ENCODE assay signal across 21 cellular contexts in the genomic region with DNA sequence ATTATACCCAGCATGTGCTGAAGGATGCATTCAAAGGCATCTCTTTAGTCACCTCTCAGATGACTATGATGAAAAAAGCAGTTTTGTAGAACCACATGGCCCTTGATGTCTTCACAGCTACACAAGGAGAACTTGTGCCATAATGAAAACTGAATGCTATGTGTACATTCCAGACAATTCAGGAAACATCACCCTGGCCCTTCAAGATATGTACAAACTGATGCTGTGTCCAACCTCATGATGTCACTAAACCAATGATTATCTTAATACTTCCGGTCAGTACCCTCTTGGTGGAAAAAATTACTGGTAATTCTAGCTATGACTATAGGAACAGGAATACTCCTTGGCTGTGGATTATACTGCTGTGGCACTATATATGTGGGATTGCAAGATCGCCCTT. TPM values are rescaled to one million over a fixed set of nuclear protein-coding genes. Genes with fewer than 3 reads are reported as not detected.
DNase-seq lines count a peak whose midpoint lies in the region; ATAC-seq, FAIRE-seq and TF ChIP-seq lines count a peak whose summit lies in the region.
"Had no signal": no experiment of that assay in that cellular context is flagged by ENCODE, and none has a peak within 500 bp of the region (broad histone marks: within the 10 kb centered on the region; RNA-seq: fewer than 3 reads in every experiment).

No MANE protein-coding gene starts in this region.

- H3K23ac ChIP-seq in IMR-90 (ENCODE audit: low read depth, low read length), result no peak overlapping the region

- no peak overlapping the region for H2BK20ac ChIP-seq in IMR-90 (ENCODE audit: low read depth, low read length)

- CTCF ChIA-PET in IMR-90 (lab: Yijun Ruan, JAX), result interaction anchor here (0.6 kb wide), 1 partner anchor 62 kb away, joined by 3 read pairs; no protein-coding TSS in a partner anchor

- no peak overlapping the region for H2BK15ac ChIP-seq in IMR-90 (ENCODE audit: low read depth, low read length)

- H3K4me1 ChIP-seq in IMR-90 (ENCODE audit: control insufficient read depth, insufficient read depth, low read length) (peaks cover 4% of the 10 kb centered on the region), SJCRH30 (no peaks in the 10 kb centered on the region)
- H3K4me1 ChIP-seq: A549, BE2C had no signal

- H4K20me1 ChIP-seq in IMR-90 (ENCODE audit: insufficient read depth, low read length), result peaks cover 5% of the 10 kb centered on the region; the same call in 1 of the 2 replicates

- no peak overlapping the region for H4K5ac ChIP-seq in IMR-90 (ENCODE audit: low read depth, low read length)

- peaks cover 41% of the 10 kb centered on the region for H3K36me3 ChIP-seq in IMR-90 (ENCODE audit: control insufficient read depth, insufficient read depth, low read length)
- H3K36me3 ChIP-seq in SJCRH30, result peaks cover 68% of the 10 kb centered on the region
- H3K36me3 ChIP-seq: BE2C had no signal

- H3K36me3 Mint-ChIP-seq in mesothelial cell of epicardium, result peaks cover 41% of the 10 kb centered on the region

- H3K4me3 ChIP-seq in IMR-90 (ENCODE audit: insufficient read depth, low read depth, low read length), result no peak overlapping the region
- no peak overlapping the region for H3K4me3 ChIP-seq in choroid plexus epithelial cell (ENCODE audit: low read depth, low read length)
- no peak overlapping the region for H3K4me3 ChIP-seq in fibroblast of the aortic adventitia (ENCODE audit: low read depth, low read length)
- H3K4me3 ChIP-seq in SJCRH30, result no peak overlapping the region
- H3K4me3 ChIP-seq: A549 had no signal

- H3K14ac ChIP-seq in IMR-90 (replicated peaks; ENCODE audit: low read depth, low read length), result no peak overlapping the region

- no peak for TF ChIP-seq CTCF in IMR-90 (conservative IDR thresholded peaks at IDR 0.05; ENCODE audit: low read depth, low read length)
- TF ChIP-seq CTCF in choroid plexus epithelial cell (conservative IDR thresholded peaks at IDR 0.05; ENCODE audit: low read depth, low read length), result no peak
- no peak for TF ChIP-seq CTCF in fibroblast of the aortic adventitia (IDR thresholded peaks at IDR 0.05; ENCODE audit: insufficient read depth, low read length)
- no peak for TF ChIP-seq CTCF in mesothelial cell of epicardium (IDR thresholded peaks at IDR 0.05; ENCODE audit: unreplicated experiment)
- TF ChIP-seq CTCF in D721Med (IDR thresholded peaks at IDR 0.05; ENCODE audit: insufficient read depth, missing control alignments), result no peak

- no peak overlapping the region for H4K91ac ChIP-seq in IMR-90 (ENCODE audit: insufficient read depth, low read depth, low read length)

- H2AK5ac ChIP-seq in IMR-90 (ENCODE audit: low read depth, low read length), result no peak overlapping the region

- H3K27ac Mint-ChIP-seq in mesothelial cell of epicardium, result no peak overlapping the region
- H3K27ac Mint-ChIP-seq: H9 had no signal

- no peak for TF ChIP-seq POLR2A in IMR-90 (IDR thresholded peaks at IDR 0.05; ENCODE audit: low read depth, low read length)

- H2AFZ ChIP-seq in IMR-90 (replicated peaks; ENCODE audit: low read length, poor library complexity), result no peak overlapping the region

- H2BK120ac ChIP-seq in IMR-90 (ENCODE audit: low read depth, low read length), result no peak overlapping the region

- dilution Hi-C loops in IMR-90 (cut with HindIII; ENCODE audit: low sequenced_read_pairs, unreplicated experiment), result no loop called here

- no peak for FAIRE-seq in D721Med (lab: Jason Lieb, UNC)
- FAIRE-seq: A549, RCC 7860 had no signal

- H3K4ac ChIP-seq in IMR-90 (ENCODE audit: low read depth, low read length), result no peak overlapping the region

- peaks cover 0 to 14% of the 10 kb centered on the region in 2 experiments; a peak in 2 of 4 replicates for H3K79me1 ChIP-seq in IMR-90 (ENCODE audit: low read depth in 1 of 2, low read length in 2 of 2)

- in situ Hi-C loops in IMR-90 (cut with MboI; ENCODE audit: low sequenced_read_pairs), result no loop called here

- ATAC-seq in IMR-90 (ENCODE audit: low read depth), result peak; percentile 55
- ATAC-seq: A549 had no signal

- H3K27me3 ChIP-seq in IMR-90 (ENCODE audit: control insufficient read depth, insufficient read depth, low read length) (no peaks in the 10 kb centered on the region), SJCRH30 (no peaks in the 10 kb centered on the region)
- H3K27me3 ChIP-seq: BE2C had no signal

- TF ChIP-seq RAD21 in IMR-90 (IDR thresholded peaks at IDR 0.05; ENCODE audit: low read length), result no peak

- no peak overlapping the region for H4K8ac ChIP-seq in IMR-90 (ENCODE audit: low read depth in 2 of 2, low read length in 2 of 2)

- peak; percentile 16 for DNase-seq in EH (ENCODE audit: low read depth)
- DNase-seq in IMR-90, result peak; percentile 44
- DNase-seq in choroid plexus epithelial cell (ENCODE audit: low read depth), result peak; percentile 33
- DNase-seq in fibroblast of the aortic adventitia (ENCODE audit: low read depth), result peak; percentile 57
- no peak for DNase-seq in SJCRH30
- no peak for DNase-seq in mesothelial cell of epicardium (ENCODE audit: low spot score in 2 of 2, unreplicated experiment in 2 of 2)
- no peak for DNase-seq in D721Med (ENCODE audit: insufficient read length, low spot score)
- DNase-seq: BE2C, DMS79, H9, NCI-H1092 treated with DMSO at 0.1 percent for 48 hours, NCI-H146, NCI-H2029 treated with DMSO at 0.1 percent for 48 hours, NCI-H2171, NCI-H345, NCI-H524, OCI-M1 had no signal

- H3K9me3 ChIP-seq in IMR-90 (ENCODE audit: control insufficient read depth, insufficient read depth, low read length) (no peaks in the 10 kb centered on the region), SJCRH30 (replicated peaks) (no peaks in the 10 kb centered on the region)
- H3K9me3 ChIP-seq: BE2C had no signal

- H3K27me3 Mint-ChIP-seq in mesothelial cell of epicardium (ENCODE audit: low read depth), result no peaks in the 10 kb centered on the region

- H3K4me2 ChIP-seq in IMR-90 (ENCODE audit: low read depth, low read length), result no peak overlapping the region
- H3K4me2 ChIP-seq: A549, KMS-11 had no signal

- H3K4me1 Mint-ChIP-seq in mesothelial cell of epicardium, result peaks cover 4% of the 10 kb centered on the region
- H3K4me1 Mint-ChIP-seq: H9 had no signal

- no peak overlapping the region for H2BK5ac ChIP-seq in IMR-90 (ENCODE audit: low read depth, low read length, poor library complexity, severe bottlenecking)

- no peak overlapping the region for H2AK9ac ChIP-seq in IMR-90 (replicated peaks; ENCODE audit: low read depth, low read length, poor library complexity)

- POLR2A ChIA-PET in IMR-90 (lab: Charles Lee; ENCODE audit: unreplicated experiment), result interaction anchor here (1.0 kb wide), 1 partner anchor 23 kb away, joined by 3 read pairs; the partner anchor contains the start of gene TPRKB

- no peak overlapping the region for H3K18ac ChIP-seq in IMR-90 (ENCODE audit: low read depth, low read length)

- intact Hi-C loops in IMR-90 (cut with micrococcal nuclease), result no loop called here

- no peaks in the 10 kb centered on the region for H3K9me3 Mint-ChIP-seq in mesothelial cell of epicardium

- H3K9ac ChIP-seq in IMR-90 (ENCODE audit: low read depth, low read length), result no peak overlapping the region
- H3K9ac ChIP-seq: KMS-11 had no signal

- H3K56ac ChIP-seq in IMR-90 (ENCODE audit: extremely low read depth, insufficient read depth, low read length), result no peak overlapping the region

- BruUV-seq in IMR-90 (replicated peaks; lab: Mats Ljungman, UMichigan), result no TSS peak

- peaks cover 10% of the 10 kb centered on the region for H3K9me1 ChIP-seq in IMR-90 (ENCODE audit: insufficient read depth, low read length)

- H3K4me3 Mint-ChIP-seq in mesothelial cell of epicardium, result no peak overlapping the region
- H3K4me3 Mint-ChIP-seq: H9 had no signal

- WGBS in IMR-90 (ENCODE audit: extremely low coverage in 2 of 2, insufficient read length in 1 of 2), 2 experiments, result no CpG with 5 or more reads among the region's 2 CpGs

- H3K27ac ChIP-seq in IMR-90 (ENCODE audit: insufficient read depth, low read length) (no peak overlapping the region), SJCRH30 (no peak overlapping the region)
- H3K27ac ChIP-seq: A549, KMS-11 had no signal

TF ChIP-seq in IMR-90, 13 proteins besides CTCF, POLR2A, EP300 and RAD21:
- TF ChIP-seq RFX5 (IDR thresholded peaks at IDR 0.05; ENCODE audit: low read depth, low read length) (no peak), BHLHE40 (IDR thresholded peaks at IDR 0.05; ENCODE audit: low read depth, low read length) (no peak)

RNA-seq across cellular contexts. Expression of gene DUSP11, which starts 20.0 kb away (rescaled TPM):
- total RNA-seq in IMR-90 (2012; rRNA removed) (25.6 and 28.6 TPM in 2 replicates), fibroblast of the aortic adventitia (ENCODE audit: low replicate concordance) (28.0 and 49.0 TPM in 2 replicates), mesothelial cell of epicardium (23.0 to 25.5 TPM (median 24.3 TPM) in 3 replicates)
- 21.8 and 22.4 TPM in 2 replicates for polyA plus RNA-seq in IMR-90 (2012; rRNA removed)
- polyA plus RNA-seq in IMR-90 (2012; cell fraction: cytosol; rRNA removed), result 7.4 and 8.0 TPM in 2 replicates
- polyA plus RNA-seq in IMR-90 (2012; cell fraction: nucleus; rRNA removed; ENCODE audit: low replicate concordance), result 2.4 and 15.2 TPM in 2 replicates
- total RNA-seq in SJCRH30 (2014; rRNA removed; shearing (Covaris generic)), result 42.3 and 44.1 TPM in 2 replicates

RNA-seq across cellular contexts. Expression of gene TPRKB, which starts 22.8 kb away (rescaled TPM):
- total RNA-seq in IMR-90 (2012; rRNA removed), result 37.6 and 52.2 TPM in 2 replicates
- 29.8 and 35.3 TPM in 2 replicates for polyA plus RNA-seq in IMR-90 (2012; rRNA removed)
- 4.9 and 11.7 TPM in 2 replicates for polyA plus RNA-seq in IMR-90 (2012; cell fraction: cytosol; rRNA removed)
- polyA plus RNA-seq in IMR-90 (2012; cell fraction: nucleus; rRNA removed; ENCODE audit: low replicate concordance), result 1.4 and 8.3 TPM in 2 replicates
- total RNA-seq in fibroblast of the aortic adventitia (ENCODE audit: low replicate concordance), result 8.3 and 54.8 TPM in 2 replicates
- total RNA-seq in SJCRH30 (2014; rRNA removed; shearing (Covaris generic)), result 136 and 161 TPM in 2 replicates
- total RNA-seq in mesothelial cell of epicardium, result 30.1 to 35.5 TPM (median 35.0 TPM) in 3 replicates

RNA-seq across cellular contexts. Expression of gene C2orf78, which starts 24.1 kb away (rescaled TPM):
- total RNA-seq in IMR-90 (2012; rRNA removed), result not detected in 2 replicates
- 0.03 TPM in 1 of 2 replicates, not detected in the other for polyA plus RNA-seq in IMR-90 (2012; rRNA removed)
- polyA plus RNA-seq in IMR-90 (2012; cell fraction: cytosol; rRNA removed), result not detected in 2 replicates
- not detected in 2 replicates for polyA plus RNA-seq in IMR-90 (2012; cell fraction: nucleus; rRNA removed; ENCODE audit: low replicate concordance)
- total RNA-seq in fibroblast of the aortic adventitia (ENCODE audit: low replicate concordance), result not detected in 2 replicates
- not detected in 2 replicates for total RNA-seq in SJCRH30 (2014; rRNA removed; shearing (Covaris generic))
- total RNA-seq in mesothelial cell of epicardium, result not detected in 3 replicates
- total RNA-seq: HT1080 had no signal
- polyA plus RNA-seq: A549 had no signal

Comparison
In these comparisons a context has a peak if more than half of its experiments do, and no peak if none do; other contexts are left out.
1. DNase-seq: peak in EH (single experiment), IMR-90 (single experiment), choroid plexus epithelial cell (single experiment) and fibroblast of the aortic adventitia (single experiment); none in SJCRH30 (0 of 2), mesothelial cell of epicardium (0 of 2) and D721Med (single experiment).